17 cellular contexts compared by ENCODE assay signal in the genomic region with DNA sequence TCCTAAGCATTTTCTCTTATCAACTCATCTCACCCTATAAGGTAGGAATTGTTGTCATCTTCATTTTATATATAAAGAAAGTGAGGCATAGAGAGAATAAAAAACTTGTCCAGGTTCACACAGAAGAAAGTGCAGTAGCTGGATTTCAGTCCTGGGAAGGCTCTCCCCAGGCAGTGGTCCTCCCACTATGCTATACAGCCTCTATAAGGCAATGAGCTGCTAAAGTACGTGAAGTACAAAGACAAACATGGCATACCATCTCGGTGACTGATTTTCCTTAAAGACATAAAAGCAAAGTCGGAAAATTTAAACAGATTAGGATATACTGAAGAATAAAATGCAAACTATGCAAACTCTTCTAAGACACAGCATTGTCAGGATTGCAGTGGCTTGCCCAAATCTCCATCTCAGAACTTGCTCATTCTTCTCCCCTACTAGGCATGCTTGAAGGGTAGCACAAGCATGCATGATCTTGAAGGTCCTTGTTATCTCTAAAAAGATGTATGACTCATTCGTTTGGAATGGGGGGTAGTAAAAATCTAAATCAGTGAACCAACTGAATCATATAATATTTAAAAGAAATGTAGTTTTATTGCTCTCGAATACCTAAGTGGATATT.
A peak's percentile ranks its signal among the peaks of the same experiment; 100 is the strongest.
DNase-seq lines count a peak whose midpoint lies in the region; ATAC-seq and TF ChIP-seq lines count a peak whose summit lies in the region.
"Had no signal": no experiment of that assay in that cellular context is flagged by ENCODE, and none has a peak within 500 bp of the region (broad histone marks: within the 10 kb centered on the region; RNA-seq: fewer than 3 reads in every experiment).

No MANE protein-coding gene starts in this region.

- in situ Hi-C loops in Panc1 (cut with HindIII; ENCODE audit: low pct_unique_long_range_greater_than_20kb, low sequenced_read_pairs), result no loop called here

- no peak for TF ChIP-seq CTCF in Panc1 (IDR thresholded peaks at IDR 0.05)
- TF ChIP-seq CTCF in epithelial cell of esophagus (IDR thresholded peaks at IDR 0.05; ENCODE audit: insufficient read depth, low read depth, low read length, missing control alignments), result no peak
- TF ChIP-seq CTCF in osteocyte (IDR thresholded peaks at IDR 0.05), result no peak
- TF ChIP-seq CTCF in left ventricle myocardium inferior (IDR thresholded peaks at IDR 0.05; ENCODE audit: borderline replicate concordance), result no peak

- intact Hi-C loops in Panc1 (cut with micrococcal nuclease; ENCODE audit: unreplicated experiment) (no loop called here), left ventricle myocardium inferior (cut with micrococcal nuclease) (no loop called here)

- no peaks in the 10 kb centered on the region for H3K9me3 Mint-ChIP-seq in osteocyte (ENCODE audit: unreplicated experiment)
- H3K9me3 Mint-ChIP-seq in T-helper 2 cell treated with Interferon-gamma antibody and Interleukin-4, amounts not matched to agents 5 μg/mL and 100 μg/mL, for 36 hours, result no peaks in the 10 kb centered on the region
- H3K9me3 Mint-ChIP-seq: CD4-positive, alpha-beta memory T cell; natural killer cell treated with Interleukin-12 subunit alpha and Interleukin-12 subunit beta and Interleukin-15 and Interleukin-18, amount 100 ng/mL, for 72 hours had no signal

- H3K36me3 ChIP-seq in Panc1 (ENCODE audit: control insufficient read depth, insufficient read depth, low read length) (no peaks in the 10 kb centered on the region), left ventricle myocardium inferior (peaks cover 11% of the 10 kb centered on the region)
- H3K36me3 ChIP-seq: right atrium auricular region, uterus had no signal

- H3K27ac ChIP-seq in Panc1 (ENCODE audit: low read length), result no peak overlapping the region
- no peak overlapping the region for H3K27ac ChIP-seq in left ventricle myocardium inferior (replicated peaks)
- H3K27ac ChIP-seq: right atrium auricular region, uterus had no signal

- peak overlapping the region; percentile 15 for H3K27ac Mint-ChIP-seq in osteocyte (ENCODE audit: unreplicated experiment)
- no peak overlapping the region for H3K27ac Mint-ChIP-seq in T-helper 2 cell treated with Interferon-gamma antibody and Interleukin-4, amounts not matched to agents 5 μg/mL and 100 μg/mL, for 36 hours
- H3K27ac Mint-ChIP-seq: CD4-positive, alpha-beta memory T cell; natural killer cell treated with Interleukin-12 subunit alpha and Interleukin-12 subunit beta and Interleukin-15 and Interleukin-18, amount 100 ng/mL, for 72 hours had no signal

- peak; percentile 53; the same call in 1 of the 2 replicates for ATAC-seq in Panc1
- ATAC-seq in GM19463 (IDR thresholded peaks at IDR 0.05; ENCODE audit: unreplicated experiment), result no peak

- peaks cover 50% of the 10 kb centered on the region for H3K4me1 Mint-ChIP-seq in osteocyte (ENCODE audit: unreplicated experiment)
- H3K4me1 Mint-ChIP-seq in T-helper 2 cell treated with Interferon-gamma antibody and Interleukin-4, amounts not matched to agents 5 μg/mL and 100 μg/mL, for 36 hours (ENCODE audit: low read depth), result peaks cover 4% of the 10 kb centered on the region
- H3K4me1 Mint-ChIP-seq: CD4-positive, alpha-beta memory T cell had no signal

- H3K9me3 ChIP-seq in Panc1 (ENCODE audit: control insufficient read depth, insufficient read depth, low read depth, low read length) (no peaks in the 10 kb centered on the region), left ventricle myocardium inferior (replicated peaks) (no peaks in the 10 kb centered on the region)
- H3K9me3 ChIP-seq: right atrium auricular region, uterus had no signal

- H3K4me3 ChIP-seq in Panc1 (ENCODE audit: low read depth in 2 of 2, low read length in 2 of 2) (no peak overlapping the region), epithelial cell of esophagus (ENCODE audit: low read length) (no peak overlapping the region), left ventricle myocardium inferior (no peak overlapping the region)
- H3K4me3 ChIP-seq: right atrium auricular region, uterus had no signal

- peaks cover 7% of the 10 kb centered on the region; the same call in 1 of the 2 replicates for H3K4me1 ChIP-seq in Panc1 (ENCODE audit: control insufficient read depth, insufficient read depth, low read length)
- H3K4me1 ChIP-seq in left ventricle myocardium inferior, result peaks cover 28% of the 10 kb centered on the region
- H3K4me1 ChIP-seq: uterus had no signal

- H3K27me3 Mint-ChIP-seq in osteocyte (ENCODE audit: unreplicated experiment), result no peaks in the 10 kb centered on the region
- no peaks in the 10 kb centered on the region for H3K27me3 Mint-ChIP-seq in T-helper 2 cell treated with Interferon-gamma antibody and Interleukin-4, amounts not matched to agents 5 μg/mL and 100 μg/mL, for 36 hours (ENCODE audit: low read depth)

- no peak overlapping the region for H3K4me3 Mint-ChIP-seq in osteocyte (ENCODE audit: unreplicated experiment)
- H3K4me3 Mint-ChIP-seq in T-helper 2 cell treated with Interferon-gamma antibody and Interleukin-4, amounts not matched to agents 5 μg/mL and 100 μg/mL, for 36 hours, result no peak overlapping the region
- H3K4me3 Mint-ChIP-seq: natural killer cell treated with Interleukin-12 subunit alpha and Interleukin-12 subunit beta and Interleukin-15 and Interleukin-18, amount 100 ng/mL, for 72 hours had no signal

- CTCF ChIA-PET in Panc1 (lab: Charles Lee), result no interaction called here

- H3K36me3 Mint-ChIP-seq in osteocyte (ENCODE audit: unreplicated experiment), result peaks cover 20% of the 10 kb centered on the region
- H3K36me3 Mint-ChIP-seq in T-helper 2 cell treated with Interferon-gamma antibody and Interleukin-4, amounts not matched to agents 5 μg/mL and 100 μg/mL, for 36 hours (ENCODE audit: low read depth), result no peaks in the 10 kb centered on the region
- H3K36me3 Mint-ChIP-seq: CD4-positive, alpha-beta memory T cell; natural killer cell treated with Interleukin-12 subunit alpha and Interleukin-12 subunit beta and Interleukin-15 and Interleukin-18, amount 100 ng/mL, for 72 hours had no signal

- BruUV-seq in Panc1 (replicated peaks; lab: Mats Ljungman, UMichigan), result no TSS peak

- POLR2A ChIA-PET in Panc1 (lab: Charles Lee), result no interaction called here

- H3K27me3 ChIP-seq in Panc1 (ENCODE audit: control insufficient read depth, insufficient read depth, low read length), result no peaks in the 10 kb centered on the region
- H3K27me3 ChIP-seq in left ventricle myocardium inferior (ENCODE audit: low read depth), result no peaks in the 10 kb centered on the region
- H3K27me3 ChIP-seq: right atrium auricular region, uterus had no signal

- DNase-seq in EL (peak; percentile 81), Panc1 (ENCODE audit: low read depth, low spot score) (no peak), epithelial cell of esophagus (ENCODE audit: low read depth) (peak; percentile 74), osteocyte (ENCODE audit: extremely low spot score, unreplicated experiment) (no peak), left ventricle myocardium inferior (no peak)
- no peak for DNase-seq in activated effector memory CD4-positive, alpha-beta T cell treated with anti-CD3 and anti-CD28 coated beads, Interleukin-2, amount 50 U/mL, for 16 hours
- DNase-seq in T-helper 2 cell treated with Interferon-gamma antibody and Interleukin-4, amounts not matched to agents 5 μg/mL and 100 μg/mL, for 36 hours (ENCODE audit: low spot score), result no peak
- DNase-seq: activated CD4-positive, alpha-beta T cell treated with anti-CD3 and anti-CD28 coated beads, Interleukin-2, amount 50 U/mL, for 4 hours; aorta; CD4-positive, alpha-beta memory T cell; NCI-H69; stimulated activated naive CD4-positive, alpha-beta T cell; T-helper 9 cell; uterus had no signal

Comparison
In these comparisons a context has a peak if more than half of its experiments do, and no peak if none do; other contexts are left out.
1. DNase-seq: peak in EL (single experiment) and epithelial cell of esophagus (single experiment); none in Panc1 (single experiment), osteocyte (single experiment), activated effector memory CD4-positive, alpha-beta T cell treated with anti-CD3 and anti-CD28 coated beads, Interleukin-2, amount 50 U/mL, for 16 hours (single experiment), T-helper 2 cell treated with Interferon-gamma antibody and Interleukin-4, amounts not matched to agents 5 μg/mL and 100 μg/mL, for 36 hours (single experiment) and left ventricle myocardium inferior (single experiment).